8 cellular contexts compared by ENCODE assay signal in the genomic region with DNA sequence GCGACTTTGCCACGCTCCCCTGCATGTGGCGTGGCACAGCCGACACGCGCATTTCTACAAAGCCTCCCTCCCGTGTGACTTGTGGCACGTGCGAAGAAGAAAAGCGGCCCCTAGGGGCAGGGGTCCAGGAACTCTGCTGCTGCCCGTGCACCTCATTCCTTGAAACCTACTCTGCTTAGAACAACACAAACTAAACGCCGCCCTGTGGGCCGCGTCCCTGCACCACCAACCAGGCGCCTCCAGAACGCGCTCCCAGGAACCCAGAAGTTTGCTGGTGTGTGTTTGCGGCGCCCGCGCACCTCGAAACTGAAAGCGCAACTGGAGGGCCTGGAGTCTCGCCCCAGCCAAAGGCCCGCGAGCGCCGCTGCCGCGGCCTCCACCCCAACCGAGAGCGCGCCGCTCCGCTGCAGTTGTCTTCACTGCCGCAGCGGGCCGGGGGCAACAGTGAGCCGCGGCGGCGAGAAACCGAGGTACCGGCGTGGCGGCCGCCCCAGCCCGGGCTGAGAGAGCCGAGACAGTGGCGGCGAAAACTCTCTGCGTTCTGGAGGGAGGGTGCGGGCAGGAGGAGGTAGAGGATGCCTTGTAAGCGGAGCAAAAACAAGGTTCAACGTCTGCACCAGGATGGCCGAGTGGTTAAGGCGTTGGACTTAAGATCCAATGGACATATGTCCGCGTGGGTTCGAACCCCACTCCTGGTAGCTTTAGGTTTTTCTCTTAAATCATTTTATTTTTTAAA.
DNase-seq lines count a peak whose midpoint lies in the region; ATAC-seq and TF ChIP-seq lines count a peak whose summit lies in the region.

No MANE protein-coding gene starts in this region.

- H3K27ac Mint-ChIP-seq in progenitor cell of endocrine pancreas = peak overlapping the region; percentile 100

- peak overlapping the region; percentile 86 for H3K4me3 Mint-ChIP-seq in progenitor cell of endocrine pancreas (ENCODE audit: low read depth)

- intact Hi-C loops in left ventricle myocardium inferior (cut with micrococcal nuclease) = loop anchor here (5.0 to 10.0 kb wide), 2 partner anchors 66 to 269 kb away; no protein-coding TSS in a partner anchor

- H3K4me1 Mint-ChIP-seq in progenitor cell of endocrine pancreas (ENCODE audit: low read depth) = peaks cover 16% of the 10 kb centered on the region

- H3K9me3 Mint-ChIP-seq in progenitor cell of endocrine pancreas (ENCODE audit: low read depth) = peaks cover 3% of the 10 kb centered on the region

- peak; percentile 67 for TF ChIP-seq CTCF in left ventricle myocardium inferior (IDR thresholded peaks at IDR 0.05; ENCODE audit: borderline replicate concordance)
- TF ChIP-seq CTCF in progenitor cell of endocrine pancreas (IDR thresholded peaks at IDR 0.05; ENCODE audit: unreplicated experiment) = peak; percentile 76

- H3K36me3 Mint-ChIP-seq in progenitor cell of endocrine pancreas (ENCODE audit: insufficient read depth) = peaks cover 2% of the 10 kb centered on the region

- peaks cover 4% of the 10 kb centered on the region for H3K27me3 Mint-ChIP-seq in progenitor cell of endocrine pancreas

- H3K4me1 ChIP-seq in left ventricle myocardium inferior = peaks cover 31% of the 10 kb centered on the region

- ATAC-seq in GM18498 (IDR thresholded peaks at IDR 0.05; ENCODE audit: unreplicated experiment) (peak; percentile 91), HG02885 (IDR thresholded peaks at IDR 0.05; ENCODE audit: poor library complexity, unreplicated experiment) (peak; percentile 90)

- no peaks in the 10 kb centered on the region for H3K27me3 ChIP-seq in left ventricle myocardium inferior (ENCODE audit: low read depth)

- peak; percentile 89 for DNase-seq in NCI-H146 treated with DMSO at 0.1 percent for 48 hours (lab: John Stamatoyannopoulos, UW; ENCODE audit: unreplicated experiment)
- peak; percentile 77 to 95 (median 86) for DNase-seq in T-helper 1 cell
- peak; percentile 72 to 98 (median 90) for DNase-seq in amygdala (lab: John Stamatoyannopoulos, UW)
- peak; percentile 93 for DNase-seq in left ventricle myocardium inferior
- DNase-seq in progenitor cell of endocrine pancreas (ENCODE audit: low spot score, unreplicated experiment) = peak; percentile 96
- peak; percentile 97 for DNase-seq in ureter (ENCODE audit: low spot score)

- peaks cover 7% of the 10 kb centered on the region for H3K9me3 ChIP-seq in left ventricle myocardium inferior (replicated peaks)

- H3K27ac ChIP-seq in left ventricle myocardium inferior (replicated peaks) = peak overlapping the region; percentile 93

- H3K36me3 ChIP-seq in left ventricle myocardium inferior = no peaks in the 10 kb centered on the region

- peak overlapping the region; percentile 79 for H3K4me3 ChIP-seq in left ventricle myocardium inferior

Comparison
In these comparisons a context has a peak if more than half of its experiments do, and no peak if none do; other contexts are left out.
1. Peak in every context shown above with its lines: DNase-seq, ATAC-seq, H3K4me3 ChIP-seq and H3K27ac ChIP-seq.